ENCODE assay signal across 16 cellular contexts in genomic region chr4:97103252-97103651, GRCh38.
"Had no signal": no experiment of that assay in that cellular context is flagged by ENCODE, and none has a peak within 500 bp of the region (broad histone marks: within the 10 kb centered on the region; RNA-seq: fewer than 3 reads in every experiment).

No MANE protein-coding gene starts in this region.

- H3K4me3 ChIP-seq: colonic mucosa, left ventricle myocardium inferior, lower lobe of right lung, ovary, right atrium auricular region, suprapubic skin, thyroid gland had no signal

- DNase-seq: colonic mucosa; dermis blood vessel endothelial cell; immature natural killer cell; kidney; left cardiac atrium; left ventricle myocardium inferior; lower lobe of right lung; mesenchymal stem cell; naive thymus-derived CD8-positive, alpha-beta T cell; ovary; small intestine; stimulated activated CD4-positive, alpha-beta T cell treated with anti-CD3 and anti-CD28 coated beads, Interleukin-12 subunit alpha, Interleukin-12 subunit beta, amount 100 ng/mL, for 4 hours; stimulated activated naive CD4-positive, alpha-beta T cell treated with Interleukin-2 at 50 U/mL for 16 hours; thyroid gland had no signal
